ENCODE assay signal across 13 cellular contexts in genomic region chr2:16626997-16627605, GRCh38. TPM values are rescaled to one million over a fixed set of nuclear protein-coding genes. Genes with fewer than 3 reads are reported as not detected.
A peak's percentile ranks its signal among the peaks of the same experiment; 100 is the strongest.
DNase-seq lines count a peak whose midpoint lies in the region; ATAC-seq, FAIRE-seq and TF ChIP-seq lines count a peak whose summit lies in the region.
"Had no signal": no experiment of that assay in that cellular context is flagged by ENCODE, and none has a peak within 500 bp of the region (broad histone marks: within the 10 kb centered on the region; RNA-seq: fewer than 3 reads in every experiment).

No MANE protein-coding gene starts in this region.

- H3K4me1 ChIP-seq in thymus (ENCODE audit: control insufficient read depth, insufficient read depth, low read length) (peaks cover 22% of the 10 kb centered on the region), ovary (ENCODE audit: insufficient read depth) (peaks cover 24% of the 10 kb centered on the region)

- peak overlapping the region; percentile 28 for H3K27ac Mint-ChIP-seq in activated naive CD4-positive, alpha-beta T cell treated with anti-CD3 and anti-CD28 coated beads, Interleukin-2, amount 10 ng/mL, durations not matched to agents 7 days and 5 days
- peak overlapping the region; percentile 12 for H3K27ac Mint-ChIP-seq in central memory CD8-positive, alpha-beta T cell (ENCODE audit: low read depth)

- H3K36me3 ChIP-seq in thymus (ENCODE audit: control insufficient read depth, insufficient read depth) (no peaks in the 10 kb centered on the region), ovary (no peaks in the 10 kb centered on the region)

- TF ChIP-seq CTCF in ovary (IDR thresholded peaks at IDR 0.05) = no peak

- intact Hi-C loops in ovary (cut with DNase I) = no loop called here

- WGBS in thymus = 89% methylated on average over 6 of the region's 6 CpGs
- WGBS in ovary, 3 donors = 87 to 90% (median 88%) methylated on average over 6 of the region's 6 CpGs

- FAIRE-seq in HTR-8/SVneo (lab: Jason Lieb, UNC) = no peak

- CTCF ChIA-PET in activated naive CD4-positive, alpha-beta T cell treated with anti-CD3 and anti-CD28 coated beads, Interleukin-2, amount 10 ng/mL, durations not matched to agents 7 days and 5 days (lab: Charles Lee) = interaction anchor here (1.0 to 2.8 kb wide), 3 partner anchors 14 to 129 kb away, joined by 3 to 10 read pairs (median 3); no protein-coding TSS in a partner anchor

- H3K9me3 Mint-ChIP-seq in activated naive CD4-positive, alpha-beta T cell treated with anti-CD3 and anti-CD28 coated beads, Interleukin-2, amount 10 ng/mL, durations not matched to agents 7 days and 5 days = no peaks in the 10 kb centered on the region
- no peaks in the 10 kb centered on the region for H3K9me3 Mint-ChIP-seq in central memory CD8-positive, alpha-beta T cell

- H3K4me1 Mint-ChIP-seq in activated naive CD4-positive, alpha-beta T cell treated with anti-CD3 and anti-CD28 coated beads, Interleukin-2, amount 10 ng/mL, durations not matched to agents 7 days and 5 days = peaks cover 61% of the 10 kb centered on the region
- peaks cover 69% of the 10 kb centered on the region for H3K4me1 Mint-ChIP-seq in central memory CD8-positive, alpha-beta T cell

- H3K27me3 ChIP-seq in thymus (ENCODE audit: control insufficient read depth, insufficient read depth) (no peaks in the 10 kb centered on the region), ovary (no peaks in the 10 kb centered on the region)

- no peak for TF ChIP-seq EP300 in ovary (IDR thresholded peaks at IDR 0.05)

- H3K27me3 Mint-ChIP-seq in activated naive CD4-positive, alpha-beta T cell treated with anti-CD3 and anti-CD28 coated beads, Interleukin-2, amount 10 ng/mL, durations not matched to agents 7 days and 5 days = peaks cover 8% of the 10 kb centered on the region
- H3K27me3 Mint-ChIP-seq in central memory CD8-positive, alpha-beta T cell = no peaks in the 10 kb centered on the region

- no peaks in the 10 kb centered on the region for H3K36me3 Mint-ChIP-seq in activated naive CD4-positive, alpha-beta T cell treated with anti-CD3 and anti-CD28 coated beads, Interleukin-2, amount 10 ng/mL, durations not matched to agents 7 days and 5 days
- H3K36me3 Mint-ChIP-seq in central memory CD8-positive, alpha-beta T cell (ENCODE audit: insufficient read depth) = peaks cover 5% of the 10 kb centered on the region

- TF ChIP-seq POLR2A in ovary (IDR thresholded peaks at IDR 0.05) = no peak

- DNase-seq in activated naive CD4-positive, alpha-beta T cell treated with anti-CD3 and anti-CD28 coated beads, Interleukin-2, amount 10 ng/mL, durations not matched to agents 7 days and 5 days = no peak
- no peak for DNase-seq in activated naive CD4-positive, alpha-beta T cell treated with anti-CD3 and anti-CD28 coated beads, Interleukin-2, amount 50 U/mL, for 16 hours
- DNase-seq in central memory CD8-positive, alpha-beta T cell (ENCODE audit: low spot score in 2 of 2) = no peak
- DNase-seq in myocyte (ENCODE audit: low read depth) = peak; percentile 70
- DNase-seq in ovary = no peak
- no peak for DNase-seq in HTR-8/SVneo (ENCODE audit: insufficient read length, low spot score)
- no peak for DNase-seq in NCI-H1417 (lab: John Stamatoyannopoulos, UW)
- DNase-seq: activated CD4-positive, alpha-beta T cell treated with anti-CD3 and anti-CD28 coated beads for 1 hour; GDM1; KBM-7; T-helper 1 cell had no signal

- no peak for ATAC-seq in central memory CD8-positive, alpha-beta T cell (replicated peaks; ENCODE audit: extremely low read depth, poor library complexity, severe bottlenecking)
- ATAC-seq: Panc1 had no signal

- no peaks in the 10 kb centered on the region for H3K9me3 ChIP-seq in thymus (ENCODE audit: control insufficient read depth)
- H3K9me3 ChIP-seq in ovary = no peaks in the 10 kb centered on the region

- no peak overlapping the region for H3K4me3 ChIP-seq in thymus (ENCODE audit: low read length)
- no peak overlapping the region for H3K4me3 ChIP-seq in ovary

- no peak overlapping the region for H3K4me3 Mint-ChIP-seq in activated naive CD4-positive, alpha-beta T cell treated with anti-CD3 and anti-CD28 coated beads, Interleukin-2, amount 10 ng/mL, durations not matched to agents 7 days and 5 days
- H3K4me3 Mint-ChIP-seq in central memory CD8-positive, alpha-beta T cell = no peak overlapping the region

- H3K27ac ChIP-seq in thymus (ENCODE audit: low read depth) (peak overlapping the region; percentile 37), ovary (peak overlapping the region in 1 of 2 donors; percentile 23)

RNA-seq across cellular contexts. Expression of gene CYRIA, which starts 38.5 kb away (rescaled TPM):
- total RNA-seq in myocyte (6.9 and 7.6 TPM in 2 replicates), ovary (10 to 100 TPM in 6 of 7 donors, 1 to 10 TPM in 1; 9.7 to 21.3 (median 13.2) TPM)
- 4.9 TPM for polyA plus RNA-seq in myocyte (2012)
- polyA plus RNA-seq in thymus (7.2 TPM), ovary (10 to 100 TPM in 1 of 2 donors, 1 to 10 TPM in 1; 4.0 to 17.0 TPM)
